ENCODE assay signal across 27 cellular contexts in the genomic region with DNA sequence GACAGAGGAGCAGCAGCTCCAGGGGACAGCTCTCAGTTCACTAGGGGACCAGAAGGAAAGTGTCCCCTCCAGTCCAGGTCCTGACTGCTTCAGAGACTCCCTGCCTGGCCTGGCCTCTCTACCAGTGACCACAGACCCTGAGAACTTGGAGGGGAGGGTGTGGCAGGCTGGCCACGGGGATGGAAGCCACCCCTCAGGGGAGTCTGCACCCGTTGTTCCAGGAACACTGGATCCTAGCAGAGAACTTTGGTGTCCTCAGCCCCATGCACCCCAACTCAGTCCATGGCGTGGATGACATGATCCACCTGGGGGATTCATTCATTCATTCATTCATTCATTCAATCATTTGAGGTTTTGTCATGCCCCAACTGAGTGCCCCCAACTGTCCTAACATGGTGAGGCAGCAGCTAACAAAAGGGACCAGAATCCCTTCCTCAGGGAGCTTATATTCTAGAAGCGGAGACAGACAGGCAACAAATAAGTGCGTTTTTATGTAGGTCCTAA. TPM values are rescaled to one million over a fixed set of nuclear protein-coding genes. Genes with fewer than 3 reads are reported as not detected.
"Had no signal": no experiment of that assay in that cellular context is flagged by ENCODE, and none has a peak within 500 bp of the region (broad histone marks: within the 10 kb centered on the region; RNA-seq: fewer than 3 reads in every experiment).

No MANE protein-coding gene starts in this region.

- H3K36me3 ChIP-seq: breast epithelium, lower lobe of right lung, spleen had no signal

- H3K27ac ChIP-seq: breast epithelium, lower lobe of right lung, parathyroid adenoma, spleen, testis, transverse colon had no signal

- H3K4me3 ChIP-seq: breast epithelium, lower lobe of right lung, mucosa of descending colon, spleen, testis, transverse colon had no signal

- FAIRE-seq: colon, frontal cortex, keratinocyte, urothelium cell line had no signal

- ATAC-seq: activated CD8-positive, alpha-beta T cell treated with anti-CD3 and anti-CD28 coated beads for 36 hours; activated naive CD4-positive, alpha-beta T cell treated with anti-CD3 and anti-CD28 coated beads, Interleukin-2, amount 50 U/mL, for 72 hours; activated T-cell treated with anti-CD3 and anti-CD28 coated beads, Interleukin-2, amount 50 U/mL, for 4 hours; activated T-helper 17 cell treated with anti-CD3 and anti-CD28 coated beads, Interleukin-2, amount 50 U/mL, for 72 hours; left lobe of liver; lower lobe of right lung; mucosa of descending colon; right cardiac atrium had no signal

- H3K27me3 ChIP-seq: breast epithelium, spleen, testis, transverse colon had no signal

- H3K79me2 ChIP-seq: parathyroid adenoma had no signal

- H3K9ac ChIP-seq: parathyroid adenoma had no signal

- H2AFZ ChIP-seq: parathyroid adenoma had no signal

- DNase-seq: activated B cell treated with CpG ODN at 0.5 μM for 24 hours; activated CD4-positive, alpha-beta T cell treated with anti-CD3 and anti-CD28 coated beads, Interleukin-2, amount 50 U/mL, for 1 hour; activated CD8-positive, alpha-beta T cell treated with anti-CD3 and anti-CD28 coated beads for 36 hours; activated naive CD4-positive, alpha-beta T cell; activated T-cell treated with anti-CD3 and anti-CD28 coated beads, Interleukin-2, amount 50 U/mL, for 4 hours; effector memory CD4-positive, alpha-beta T cell; glutamatergic neuron; lower lobe of right lung; mucosa of descending colon; nephron progenitor cell; stimulated activated naive CD4-positive, alpha-beta T cell treated with Interleukin-2 at 50 U/mL for 16 hours; T-helper 1 cell; testis; transverse colon had no signal

- H3K4me1 ChIP-seq: breast epithelium, lower lobe of right lung, parathyroid adenoma had no signal

- H3K9me3 ChIP-seq: breast epithelium, lower lobe of right lung, mucosa of descending colon, spleen, testis, transverse colon had no signal

RNA-seq across cellular contexts. Expression of gene MYO7B, which starts 31.9 kb away (rescaled TPM):
- total RNA-seq: epithelial cell of proximal tubule, myocyte had no signal
- polyA plus RNA-seq: keratinocyte had no signal
